1 cellular context compared by ENCODE assay signal in the genomic region with DNA sequence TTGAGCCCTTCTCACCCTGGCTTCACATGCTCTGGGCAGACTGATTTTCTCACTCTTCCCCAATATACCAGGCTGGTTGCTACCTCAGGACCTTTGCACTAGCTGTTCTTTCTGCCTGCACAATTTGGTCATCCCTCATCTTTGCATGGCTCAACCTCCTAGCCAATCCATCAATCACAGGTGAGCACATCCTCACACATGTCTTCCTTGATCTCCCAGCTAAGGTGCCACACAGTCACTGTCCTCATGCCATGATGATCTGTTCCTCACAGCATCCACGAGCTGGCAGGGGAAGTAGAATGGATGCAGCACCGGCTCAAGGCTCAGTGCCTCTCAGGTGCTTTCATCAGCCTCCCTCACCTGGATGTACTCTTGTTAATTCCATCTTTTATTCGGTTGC.
TF ChIP-seq lines count a peak whose summit lies in the region.

No MANE protein-coding gene starts in this region.

TF ChIP-seq in K562, 482 proteins besides CTCF, POLR2A, EP300 and RAD21 (continued from another document):
- peak; percentile 60 for TF ChIP-seq RBM25 (IDR thresholded peaks at IDR 0.05; ENCODE audit: low read depth, low read length, severe bottlenecking)
